18 cellular contexts compared by ENCODE assay signal in genomic region chr9:124440786-124441185, GRCh38. TPM values are rescaled to one million over a fixed set of nuclear protein-coding genes. Genes with fewer than 3 reads are reported as not detected.
DNase-seq lines count a peak whose midpoint lies in the region; TF ChIP-seq lines count a peak whose summit lies in the region.
"Had no signal": no experiment of that assay in that cellular context is flagged by ENCODE, and none has a peak within 500 bp of the region (broad histone marks: within the 10 kb centered on the region; RNA-seq: fewer than 3 reads in every experiment).

No MANE protein-coding gene starts in this region.

- no peak for TF ChIP-seq EP300 in tibial nerve (IDR thresholded peaks at IDR 0.05)

- H3K4ac ChIP-seq in neuronal stem cell (ENCODE audit: low read length) = no peak overlapping the region

- no peaks in the 10 kb centered on the region for H3K27me3 ChIP-seq in BLaER1 treated with 17β-estradiol and CSF1 and Interleukin-3, amounts not matched to agents 10 nM and 100 nM
- peaks cover 0 to 9% (median 0%) of the 10 kb centered on the region in 3 experiments for H3K27me3 ChIP-seq in neuronal stem cell (ENCODE audit: control insufficient read depth in 3 of 3, insufficient read depth in 3 of 3, low read depth in 1 of 3, low read length in 3 of 3)
- H3K27me3 ChIP-seq in tibial nerve = no peaks in the 10 kb centered on the region
- H3K27me3 ChIP-seq: BE2C had no signal

- H3K18ac ChIP-seq in neuronal stem cell (ENCODE audit: low read length) = peak overlapping the region; percentile 66

- no peaks in the 10 kb centered on the region for H3K79me1 ChIP-seq in neuronal stem cell (ENCODE audit: low read depth, low read length)

- H3K27ac ChIP-seq in BLaER1 treated with 17β-estradiol and CSF1 and Interleukin-3, amounts not matched to agents 10 nM and 100 nM = no peak overlapping the region
- H3K27ac ChIP-seq in coronary artery = no peak overlapping the region
- no peak overlapping the region for H3K27ac ChIP-seq in neuronal stem cell (replicated peaks; ENCODE audit: low read length)
- no peak overlapping the region for H3K27ac ChIP-seq in tibial nerve
- H3K27ac ChIP-seq: HL-60 had no signal

- peak overlapping the region in 9 of 11 experiments; percentile 46 to 78 (median 69); a peak in 17 of 22 replicates for H3K4me2 ChIP-seq in BLaER1 treated with 17β-estradiol and CSF1 and Interleukin-3, amounts not matched to agents 10 nM and 100 nM
- no peak overlapping the region for H3K4me2 ChIP-seq in neuronal stem cell (ENCODE audit: insufficient read depth, low read length, poor library complexity, severe bottlenecking)

- no peak overlapping the region for H3K4me3 ChIP-seq in BLaER1 treated with 17β-estradiol and CSF1 and Interleukin-3, amounts not matched to agents 10 nM and 100 nM
- H3K4me3 ChIP-seq in coronary artery (no peak overlapping the region), neuronal stem cell (ENCODE audit: low read length in 2 of 2) (no peak overlapping the region), tibial nerve (no peak overlapping the region)

- WGBS in neuronal stem cell (ENCODE audit: extremely low coverage in 2 of 2, insufficient read length in 2 of 2, insufficient replicate concordance in 1 of 2), 2 donors = no CpG with 5 or more reads among the region's 10 CpGs
- WGBS in tibial nerve, 2 donors = 76 to 78% methylated on average over 10 of the region's 10 CpGs

- H3K36me3 ChIP-seq in BLaER1 treated with 17β-estradiol and CSF1 and Interleukin-3, amounts not matched to agents 10 nM and 100 nM = no peaks in the 10 kb centered on the region
- H3K36me3 ChIP-seq in neuronal stem cell (replicated peaks in 1 of 2; ENCODE audit: control insufficient read depth in 2 of 2, insufficient read depth in 2 of 2, low read length in 2 of 2) (no peaks in the 10 kb centered on the region), tibial nerve (no peaks in the 10 kb centered on the region)
- H3K36me3 ChIP-seq: BE2C had no signal

- no peak overlapping the region for H2BK120ac ChIP-seq in neuronal stem cell (ENCODE audit: low read depth, low read length)

- H4K20me1 ChIP-seq in BLaER1 treated with 17β-estradiol and CSF1 and Interleukin-3, amounts not matched to agents 10 nM and 100 nM = no peaks in the 10 kb centered on the region

- no peak overlapping the region for H2BK12ac ChIP-seq in neuronal stem cell (ENCODE audit: low read length)

- no peak overlapping the region for H3K23ac ChIP-seq in neuronal stem cell (ENCODE audit: low read depth, low read length, poor library complexity)

- H2AK5ac ChIP-seq in neuronal stem cell (ENCODE audit: low read depth, low read length) = peak overlapping the region; percentile 11

- H4K8ac ChIP-seq in neuronal stem cell (ENCODE audit: low read depth, low read length) = no peak overlapping the region

- H3K9me3 ChIP-seq in BLaER1 treated with 17β-estradiol and CSF1 and Interleukin-3, amounts not matched to agents 10 nM and 100 nM (replicated peaks in 1 of 11) = peaks cover 0 to 20% (median 11%) of the 10 kb centered on the region in 11 experiments; a peak in 14 of 22 replicates
- H3K9me3 ChIP-seq in neuronal stem cell (replicated peaks in 1 of 2; ENCODE audit: control insufficient read depth in 2 of 2, insufficient read depth in 1 of 2, low read depth in 1 of 2, low read length in 2 of 2) (no peaks in the 10 kb centered on the region), tibial nerve (peaks cover 0 to 14% (median 0%) of the 10 kb centered on the region in 4 donors)
- H3K9me3 ChIP-seq: BE2C had no signal

- peak overlapping the region; percentile 49 for H2BK15ac ChIP-seq in neuronal stem cell (ENCODE audit: low read length)

- H3K9ac ChIP-seq in BLaER1 treated with 17β-estradiol and CSF1 and Interleukin-3, amounts not matched to agents 10 nM and 100 nM = 0 out of 22 replicates have a peak overlapping the region, but pooled peaks of 3 of the 11 experiments have one; percentile 5 to 25 (median 16)
- H3K9ac ChIP-seq in neuronal stem cell (ENCODE audit: low read depth, low read length, poor library complexity) = no peak overlapping the region

- H3K14ac ChIP-seq in neuronal stem cell (ENCODE audit: low read length) = no peak overlapping the region

- no peak for TF ChIP-seq POLR2A in tibial nerve (IDR thresholded peaks at IDR 0.05)

- no peak overlapping the region for H2BK5ac ChIP-seq in neuronal stem cell (ENCODE audit: low read length)

- DNase-seq in coronary artery (ENCODE audit: low spot score) (peak; percentile 55), neuronal stem cell (ENCODE audit: low spot score) (no peak), tibial nerve (ENCODE audit: low spot score in 2 of 2) (no peak), dedifferentiated amniotic fluid mesenchymal stem cell (ENCODE audit: extremely low spot score) (no peak)
- DNase-seq in activated naive CD4-positive, alpha-beta T cell (lab: John Stamatoyannopoulos, UW) = no peak
- DNase-seq: ACHN; BE2C; CD4-positive, alpha-beta memory T cell; DMS153; DMS79; GF-D8; GOT3; H7; HFFc6 had no signal

- no peak for TF ChIP-seq CTCF in coronary artery (IDR thresholded peaks at IDR 0.05)
- no peak for TF ChIP-seq CTCF in tibial nerve (IDR thresholded peaks at IDR 0.05)

- H4K91ac ChIP-seq in neuronal stem cell (ENCODE audit: low read depth, low read length, poor library complexity) = no peak overlapping the region

- H3K4me1 ChIP-seq in BLaER1 treated with 17β-estradiol and CSF1 and Interleukin-3, amounts not matched to agents 10 nM and 100 nM = peaks cover 28 to 50% (median 42%) of the 10 kb centered on the region in 10 experiments
- H3K4me1 ChIP-seq in neuronal stem cell (ENCODE audit: control insufficient read depth in 2 of 2, insufficient read depth in 1 of 2, low read depth in 1 of 2, low read length in 2 of 2) = no peaks in the 10 kb centered on the region
- H3K4me1 ChIP-seq in tibial nerve = no peaks in the 10 kb centered on the region
- H3K4me1 ChIP-seq: BE2C had no signal

- no peak overlapping the region for H2AFZ ChIP-seq in neuronal stem cell (ENCODE audit: low read length)

RNA-seq across cellular contexts. Expression of gene ADGRD2, which starts 9.5 kb away (rescaled TPM):
- polyA plus RNA-seq in neuronal stem cell (2013, experiment 1 of 2) = 0.54 TPM
- polyA plus RNA-seq in neuronal stem cell (2013, experiment 2 of 2) = 0.58 TPM
- total RNA-seq in tibial nerve = not detected
- total RNA-seq: CD4-positive, alpha-beta memory T cell; H7; HFFc6; HT1080 had no signal
- polyA plus RNA-seq: CD14-positive monocyte; CD4-positive, alpha-beta memory T cell had no signal

RNA-seq across cellular contexts. Expression of gene PSMB7, which starts 25.5 kb away (rescaled TPM):
- polyA plus RNA-seq in neuronal stem cell (2013, experiment 1 of 2) = 189 TPM
- polyA plus RNA-seq in neuronal stem cell (2013, experiment 2 of 2) = 189 TPM
- 100 to 1,000 TPM in 2 of 4 donors, 10 to 100 TPM in 2; 74.7 to 181 (median 100) TPM for total RNA-seq in tibial nerve
